Comparison of ENCODE assay signal across 1 cellular context in the genomic region with DNA sequence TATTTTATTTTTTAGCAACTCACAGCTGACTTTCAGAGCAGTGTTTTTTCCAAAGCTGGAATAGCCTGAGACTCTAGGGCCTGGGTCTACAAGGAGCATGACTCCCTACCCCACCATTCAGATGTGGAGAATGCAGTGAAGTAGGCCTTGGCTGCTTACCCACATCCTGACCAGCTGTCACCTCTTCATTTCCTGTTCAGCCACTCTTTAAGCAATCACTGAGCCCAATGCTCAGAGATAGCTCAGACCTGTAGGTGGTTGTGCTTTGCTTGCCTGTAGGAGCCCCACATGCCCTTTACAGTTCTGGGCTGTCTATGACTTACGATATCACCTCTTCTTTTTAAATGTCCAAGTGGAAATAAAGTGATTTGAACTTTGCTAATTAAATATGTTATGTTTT.
TF ChIP-seq lines count a peak whose summit lies in the region.

No MANE protein-coding gene starts in this region.

TF ChIP-seq in WTC11, 78 proteins besides CTCF, POLR2A, EP300 and RAD21 (continued from another document):
- TF ChIP-seq, protein P1, sequence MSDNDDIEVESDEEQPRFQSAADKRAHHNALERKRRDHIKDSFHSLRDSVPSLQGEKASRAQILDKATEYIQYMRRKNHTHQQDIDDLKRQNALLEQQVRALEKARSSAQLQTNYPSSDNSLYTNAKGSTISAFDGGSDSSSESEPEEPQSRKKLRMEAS (CRISPR knock-in tag; IDR thresholded peaks at IDR 0.05) = no peak
